ENCODE assay signal across 27 cellular contexts in the genomic region with DNA sequence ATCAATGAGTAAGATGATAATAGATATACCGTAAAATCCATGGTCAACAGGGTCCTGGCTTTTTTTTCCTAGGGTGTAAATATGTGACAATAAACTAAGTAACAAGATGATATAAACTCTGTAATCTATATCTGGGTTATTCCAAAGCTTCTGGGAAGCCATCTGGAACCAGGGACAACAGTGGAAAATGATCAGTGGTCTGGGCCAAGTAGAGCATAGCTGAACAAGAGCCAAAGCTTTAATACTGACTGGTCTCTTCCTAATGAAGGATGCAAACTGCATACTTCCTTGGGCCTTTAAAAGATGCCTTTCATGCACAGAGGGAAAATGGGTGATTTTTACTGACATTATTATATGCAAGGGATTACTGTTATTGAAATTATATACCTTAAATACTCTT. TPM values are rescaled to one million over a fixed set of nuclear protein-coding genes. Genes with fewer than 3 reads are reported as not detected.
"Had no signal": no experiment of that assay in that cellular context is flagged by ENCODE, and none has a peak within 500 bp of the region (broad histone marks: within the 10 kb centered on the region; RNA-seq: fewer than 3 reads in every experiment).

No MANE protein-coding gene starts in this region.

- H3K4me3 ChIP-seq: colonic mucosa, hepatocyte, prostate gland, right lobe of liver, testis, transverse colon had no signal

- H3K4me1 ChIP-seq: colonic mucosa, parathyroid adenoma, prostate gland, testis, transverse colon had no signal

- H3K4me2 ChIP-seq: hepatocyte had no signal

- H3K36me3 ChIP-seq: colonic mucosa, prostate gland, right lobe of liver, transverse colon had no signal

- H3K9me3 Mint-ChIP-seq: endodermal cell, nephron progenitor cell had no signal

- DNase-seq: colonic mucosa; effector CD4-positive, alpha-beta T cell; endodermal cell; foreskin melanocyte; head of caudate nucleus; left colon; naive thymus-derived CD4-positive, alpha-beta T cell; nephron progenitor cell; stimulated activated CD4-positive, alpha-beta T cell treated with anti-CD3 and anti-CD28 coated beads, Interleukin-4, amount 100 ng/mL, for 1 hour; stimulated activated CD8-positive, alpha-beta memory T cell treated with anti-CD3 and anti-CD28 coated beads, Interleukin-4, amount 100 ng/mL, for 48 hours; stimulated activated naive CD8-positive, alpha-beta T cell treated with anti-CD3 and anti-CD28 coated beads, Interleukin-15, amount 100 ng/mL, for 72 hours; testis; transverse colon had no signal

- H2AFZ ChIP-seq: hepatocyte, parathyroid adenoma had no signal

- H3K79me2 ChIP-seq: hepatocyte, parathyroid adenoma had no signal

- ATAC-seq: left colon; naive thymus-derived CD4-positive, alpha-beta T cell; stimulated activated effector memory CD8-positive, alpha-beta T cell treated with anti-CD3 and anti-CD28 coated beads, Interleukin-12 subunit alpha, Interleukin-12 subunit beta, amount 100 ng/mL, for 72 hours; stimulated activated naive CD8-positive, alpha-beta T cell treated with anti-CD3 and anti-CD28 coated beads, Interleukin-15, amount 100 ng/mL, for 72 hours had no signal

- H3K27ac ChIP-seq: colonic mucosa, hepatocyte, parathyroid adenoma, prostate gland, testis, transverse colon had no signal

- H3K36me3 Mint-ChIP-seq: naive thymus-derived CD4-positive, alpha-beta T cell; stimulated activated effector memory CD8-positive, alpha-beta T cell treated with anti-CD3 and anti-CD28 coated beads, Interleukin-12 subunit alpha, Interleukin-12 subunit beta, amount 100 ng/mL, for 72 hours had no signal

- H3K27ac Mint-ChIP-seq: endodermal cell; naive thymus-derived CD4-positive, alpha-beta T cell; nephron progenitor cell; stimulated activated effector memory CD8-positive, alpha-beta T cell treated with anti-CD3 and anti-CD28 coated beads, Interleukin-12 subunit alpha, Interleukin-12 subunit beta, amount 100 ng/mL, for 72 hours; stimulated activated naive CD8-positive, alpha-beta T cell treated with anti-CD3 and anti-CD28 coated beads, Interleukin-15, amount 100 ng/mL, for 72 hours had no signal

- H3K4me3 Mint-ChIP-seq: endodermal cell; naive thymus-derived CD4-positive, alpha-beta T cell; nephron progenitor cell; stimulated activated effector memory CD8-positive, alpha-beta T cell treated with anti-CD3 and anti-CD28 coated beads, Interleukin-12 subunit alpha, Interleukin-12 subunit beta, amount 100 ng/mL, for 72 hours; stimulated activated naive CD8-positive, alpha-beta T cell treated with anti-CD3 and anti-CD28 coated beads, Interleukin-15, amount 100 ng/mL, for 72 hours had no signal

- H3K9me3 ChIP-seq: colonic mucosa, prostate gland, right lobe of liver, testis, transverse colon had no signal

- H3K9ac ChIP-seq: parathyroid adenoma had no signal

- H3K27me3 ChIP-seq: colonic mucosa, right lobe of liver, testis, transverse colon had no signal

- H3K4me1 Mint-ChIP-seq: nephron progenitor cell; stimulated activated effector memory CD8-positive, alpha-beta T cell treated with anti-CD3 and anti-CD28 coated beads, Interleukin-12 subunit alpha, Interleukin-12 subunit beta, amount 100 ng/mL, for 72 hours had no signal

RNA-seq across cellular contexts. Expression of a gene that starts 8.9 kb away (rescaled TPM):
- total RNA-seq: dermis microvascular lymphatic vessel endothelial cell; endothelial cell of umbilical vein; left colon; lung microvascular endothelial cell; mesenteric fat pad; naive thymus-derived CD4-positive, alpha-beta T cell; omental fat pad; renal cortical epithelial cell; right lobe of liver; subcutaneous adipose tissue; ureter had no signal
- polyA plus RNA-seq: endothelial cell of umbilical vein; hepatocyte; liver; naive thymus-derived CD4-positive, alpha-beta T cell had no signal
